9 cellular contexts compared by ENCODE assay signal in the genomic region with DNA sequence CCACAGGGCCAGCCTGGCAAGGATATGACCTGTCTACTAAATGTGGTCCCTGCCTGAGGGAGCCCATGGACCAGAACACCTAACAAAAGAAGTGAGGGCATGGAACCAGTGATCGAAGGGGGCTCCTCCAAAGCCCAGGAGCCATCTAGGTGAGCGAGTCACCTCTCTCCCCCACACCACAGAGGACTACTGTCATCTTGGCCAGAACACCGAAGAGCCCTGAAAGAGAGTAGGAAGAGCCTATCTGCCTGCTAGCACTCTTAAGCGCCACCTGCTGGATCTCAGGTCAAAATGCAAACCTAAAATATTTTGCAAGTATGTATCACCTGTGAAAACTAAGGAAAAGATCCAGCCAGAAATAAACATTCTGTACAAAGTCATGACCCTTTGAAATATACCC.
A peak's percentile ranks its signal among the peaks of the same experiment; 100 is the strongest.
DNase-seq lines count a peak whose midpoint lies in the region; ATAC-seq and TF ChIP-seq lines count a peak whose summit lies in the region.
"Had no signal": no experiment of that assay in that cellular context is flagged by ENCODE, and none has a peak within 500 bp of the region (broad histone marks: within the 10 kb centered on the region; RNA-seq: fewer than 3 reads in every experiment).

No MANE protein-coding gene starts in this region.

- H3K4me3 Mint-ChIP-seq in CD14-positive monocyte: no peak overlapping the region
- H3K4me3 Mint-ChIP-seq: dendritic cell treated with granulocyte-macrophage colony-stimulating factor and Interleukin-4, amounts not matched to agents 40 ng/mL and 50 ng/mL, for 4 days had no signal

- ATAC-seq in GM18508 (IDR thresholded peaks at IDR 0.05; ENCODE audit: insufficient read depth, unreplicated experiment): peak; percentile 76
- peak; percentile 69 for ATAC-seq in HG03175 (IDR thresholded peaks at IDR 0.05; ENCODE audit: unreplicated experiment)
- 0 out of 3 replicates have a peak, but pooled peaks have one; percentile 43 for ATAC-seq in SK-N-SH treated with all-trans-retinoic acid at 6 μM for 48 hours
- no peak for ATAC-seq in omental fat pad (ENCODE audit: low FRiP score)

- H3K9me3 ChIP-seq in esophagus muscularis mucosa (peaks cover 0 to 3% (median 0%) of the 10 kb centered on the region in 4 donors), testis (no peaks in the 10 kb centered on the region)

- H3K4me1 ChIP-seq in esophagus muscularis mucosa (no peaks in the 10 kb centered on the region), testis (no peaks in the 10 kb centered on the region)

- H3K27ac ChIP-seq in esophagus muscularis mucosa (replicated peaks in 1 of 4): no peak overlapping the region
- H3K27ac ChIP-seq in testis: no peak overlapping the region

- peaks cover 3% of the 10 kb centered on the region for H3K4me1 Mint-ChIP-seq in CD14-positive monocyte

- no peaks in the 10 kb centered on the region for H3K36me3 Mint-ChIP-seq in CD14-positive monocyte

- no peak for TF ChIP-seq POLR2A in esophagus muscularis mucosa (IDR thresholded peaks at IDR 0.05; ENCODE audit: low read depth)
- TF ChIP-seq POLR2A in testis (IDR thresholded peaks at IDR 0.05): no peak

- H3K27ac Mint-ChIP-seq in CD14-positive monocyte: no peak overlapping the region
- H3K27ac Mint-ChIP-seq: dendritic cell treated with granulocyte-macrophage colony-stimulating factor and Interleukin-4, amounts not matched to agents 40 ng/mL and 50 ng/mL, for 4 days had no signal

- H3K36me3 ChIP-seq in esophagus muscularis mucosa (no peaks in the 10 kb centered on the region), testis (ENCODE audit: low read depth, missing control alignments) (no peaks in the 10 kb centered on the region)

- peaks cover 2 to 9% (median 3%) of the 10 kb centered on the region in 7 donors for H3K9me3 Mint-ChIP-seq in CD14-positive monocyte
- H3K9me3 Mint-ChIP-seq: dendritic cell treated with granulocyte-macrophage colony-stimulating factor and Interleukin-4, amounts not matched to agents 40 ng/mL and 50 ng/mL, for 4 days had no signal

- WGBS in esophagus muscularis mucosa: 0% methylated on average over 1 of the region's 4 CpGs
- 34 to 40% methylated on average over 1 to 4 of the region's 4 CpGs for WGBS in testis, 2 donors

- H3K27me3 Mint-ChIP-seq in CD14-positive monocyte (ENCODE audit: low read depth in 3 of 3): peaks cover 0 to 2% (median 0%) of the 10 kb centered on the region in 3 donors
- H3K27me3 Mint-ChIP-seq: dendritic cell treated with granulocyte-macrophage colony-stimulating factor and Interleukin-4, amounts not matched to agents 40 ng/mL and 50 ng/mL, for 4 days had no signal

- TF ChIP-seq EP300 in esophagus muscularis mucosa (IDR thresholded peaks at IDR 0.05): no peak

- no peak overlapping the region for H3K4me3 ChIP-seq in esophagus muscularis mucosa
- H3K4me3 ChIP-seq in testis: no peak overlapping the region

- no peaks in the 10 kb centered on the region for H3K27me3 ChIP-seq in esophagus muscularis mucosa
- H3K27me3 ChIP-seq in testis: no peaks in the 10 kb centered on the region

- intact Hi-C loops in CD14-positive monocyte (cut with micrococcal nuclease) (no loop called here), esophagus muscularis mucosa (cut with DNase I) (no loop called here), testis (cut with DNase I; ENCODE audit: low total_unique reads) (no loop called here)

- no peak for DNase-seq in CD14-positive monocyte (ENCODE audit: low spot score)
- no peak for DNase-seq in esophagus muscularis mucosa (ENCODE audit: extremely low spot score)
- peak; percentile 10 for DNase-seq in testis
- no peak for DNase-seq in NCI-H2196 treated with DMSO at 0.1 percent for 48 hours (lab: John Stamatoyannopoulos, UW; ENCODE audit: unreplicated experiment)
- no peak for DNase-seq in omental fat pad (ENCODE audit: low spot score)

- TF ChIP-seq CTCF in CD14-positive monocyte (IDR thresholded peaks at IDR 0.05) (peak; percentile 24), esophagus muscularis mucosa (IDR thresholded peaks at IDR 0.05) (peak; percentile 6 to 41 (median 30)), testis (IDR thresholded peaks at IDR 0.05) (peak in 1 of 3 experiments; percentile 23), omental fat pad (IDR thresholded peaks at IDR 0.05) (no peak)

TF ChIP-seq in SK-N-SH treated with all-trans-retinoic acid at 6 μM for 48 hours, 23 proteins besides CTCF, POLR2A, EP300 and RAD21:
- TF ChIP-seq CSRNP3 (CRISPR knock-in tag; IDR thresholded peaks at IDR 0.05) (no peak), ZNF8 (CRISPR knock-in tag; IDR thresholded peaks at IDR 0.05) (no peak), GLIS3 (CRISPR knock-in tag; IDR thresholded peaks at IDR 0.05) (no peak), PPARA (CRISPR knock-in tag; IDR thresholded peaks at IDR 0.05; ENCODE audit: borderline replicate concordance) (no peak), ZNF70 (CRISPR knock-in tag; IDR thresholded peaks at IDR 0.05) (no peak), ARNTL (CRISPR knock-in tag; IDR thresholded peaks at IDR 0.05; ENCODE audit: borderline replicate concordance, low read depth) (no peak), CSDC2 (CRISPR knock-in tag; IDR thresholded peaks at IDR 0.05) (no peak), SNAI2 (CRISPR knock-in tag; IDR thresholded peaks at IDR 0.05) (no peak), ISL1 (CRISPR knock-in tag; IDR thresholded peaks at IDR 0.05) (no peak)
- TF ChIP-seq, protein P1, sequence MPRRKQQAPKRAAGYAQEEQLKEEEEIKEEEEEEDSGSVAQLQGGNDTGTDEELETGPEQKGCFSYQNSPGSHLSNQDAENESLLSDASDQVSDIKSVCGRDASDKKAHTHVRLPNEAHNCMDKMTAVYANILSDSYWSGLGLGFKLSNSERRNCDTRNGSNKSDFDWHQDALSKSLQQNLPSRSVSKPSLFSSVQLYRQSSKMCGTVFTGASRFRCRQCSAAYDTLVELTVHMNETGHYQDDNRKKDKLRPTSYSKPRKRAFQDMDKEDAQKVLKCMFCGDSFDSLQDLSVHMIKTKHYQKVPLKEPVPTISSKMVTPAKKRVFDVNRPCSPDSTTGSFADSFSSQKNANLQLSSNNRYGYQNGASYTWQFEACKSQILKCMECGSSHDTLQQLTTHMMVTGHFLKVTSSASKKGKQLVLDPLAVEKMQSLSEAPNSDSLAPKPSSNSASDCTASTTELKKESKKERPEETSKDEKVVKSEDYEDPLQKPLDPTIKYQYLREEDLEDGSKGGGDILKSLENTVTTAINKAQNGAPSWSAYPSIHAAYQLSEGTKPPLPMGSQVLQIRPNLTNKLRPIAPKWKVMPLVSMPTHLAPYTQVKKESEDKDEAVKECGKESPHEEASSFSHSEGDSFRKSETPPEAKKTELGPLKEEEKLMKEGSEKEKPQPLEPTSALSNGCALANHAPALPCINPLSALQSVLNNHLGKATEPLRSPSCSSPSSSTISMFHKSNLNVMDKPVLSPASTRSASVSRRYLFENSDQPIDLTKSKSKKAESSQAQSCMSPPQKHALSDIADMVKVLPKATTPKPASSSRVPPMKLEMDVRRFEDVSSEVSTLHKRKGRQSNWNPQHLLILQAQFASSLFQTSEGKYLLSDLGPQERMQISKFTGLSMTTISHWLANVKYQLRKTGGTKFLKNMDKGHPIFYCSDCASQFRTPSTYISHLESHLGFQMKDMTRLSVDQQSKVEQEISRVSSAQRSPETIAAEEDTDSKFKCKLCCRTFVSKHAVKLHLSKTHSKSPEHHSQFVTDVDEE (CRISPR knock-in tag; IDR thresholded peaks at IDR 0.05): no peak
- TF ChIP-seq, protein P2, sequence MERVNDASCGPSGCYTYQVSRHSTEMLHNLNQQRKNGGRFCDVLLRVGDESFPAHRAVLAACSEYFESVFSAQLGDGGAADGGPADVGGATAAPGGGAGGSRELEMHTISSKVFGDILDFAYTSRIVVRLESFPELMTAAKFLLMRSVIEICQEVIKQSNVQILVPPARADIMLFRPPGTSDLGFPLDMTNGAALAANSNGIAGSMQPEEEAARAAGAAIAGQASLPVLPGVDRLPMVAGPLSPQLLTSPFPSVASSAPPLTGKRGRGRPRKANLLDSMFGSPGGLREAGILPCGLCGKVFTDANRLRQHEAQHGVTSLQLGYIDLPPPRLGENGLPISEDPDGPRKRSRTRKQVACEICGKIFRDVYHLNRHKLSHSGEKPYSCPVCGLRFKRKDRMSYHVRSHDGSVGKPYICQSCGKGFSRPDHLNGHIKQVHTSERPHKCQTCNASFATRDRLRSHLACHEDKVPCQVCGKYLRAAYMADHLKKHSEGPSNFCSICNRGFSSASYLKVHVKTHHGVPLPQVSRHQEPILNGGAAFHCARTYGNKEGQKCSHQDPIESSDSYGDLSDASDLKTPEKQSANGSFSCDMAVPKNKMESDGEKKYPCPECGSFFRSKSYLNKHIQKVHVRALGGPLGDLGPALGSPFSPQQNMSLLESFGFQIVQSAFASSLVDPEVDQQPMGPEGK (CRISPR knock-in tag; IDR thresholded peaks at IDR 0.05; ENCODE audit: borderline replicate concordance): no peak

Comparison
In these comparisons a context has a peak if more than half of its experiments do, and no peak if none do; other contexts are left out.
1. CTCF ChIP-seq: peak in CD14-positive monocyte (single experiment) and esophagus muscularis mucosa (3 of 3); none in omental fat pad (0 of 3).